Comparison of ENCODE assay signal across 16 cellular contexts in the genomic region with DNA sequence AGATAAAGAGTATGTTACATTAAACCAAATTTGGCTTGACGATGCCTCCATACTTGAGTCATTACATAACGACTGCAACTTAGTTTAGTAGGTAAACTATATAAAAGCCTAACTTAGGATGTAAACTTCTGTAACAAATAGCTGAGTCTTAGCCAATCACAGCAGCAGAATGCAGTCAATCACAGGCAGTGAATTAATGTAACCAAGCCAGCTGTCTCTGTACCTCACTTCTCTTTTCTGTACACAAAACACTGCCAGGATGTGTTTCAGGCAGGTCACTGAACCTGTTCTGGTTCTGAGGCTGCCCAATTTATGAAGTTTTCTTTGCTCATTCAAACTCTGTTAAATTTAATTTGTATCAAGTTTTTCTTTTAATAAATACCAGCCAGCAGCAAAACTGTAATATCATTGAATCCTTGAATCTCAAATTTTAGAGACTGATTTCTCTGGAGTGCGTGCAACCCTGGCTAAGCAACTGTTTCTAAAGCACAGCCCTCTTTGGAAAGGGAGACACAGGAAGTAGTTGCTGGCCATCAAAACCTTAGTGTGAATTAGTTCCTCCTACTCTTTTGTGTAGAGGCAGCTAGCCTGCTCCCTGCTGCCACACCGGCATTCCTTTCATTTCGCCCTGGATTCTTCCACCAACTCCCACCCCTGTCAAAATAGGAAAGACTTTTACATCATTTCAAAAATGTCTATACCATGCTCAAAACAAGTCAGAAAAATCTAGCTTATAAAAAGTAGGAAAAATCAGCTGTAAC. TPM values are rescaled to one million over a fixed set of nuclear protein-coding genes. Genes with fewer than 3 reads are reported as not detected.
A peak's percentile ranks its signal among the peaks of the same experiment; 100 is the strongest.
DNase-seq lines count a peak whose midpoint lies in the region; ATAC-seq and TF ChIP-seq lines count a peak whose summit lies in the region.
"Had no signal": no experiment of that assay in that cellular context is flagged by ENCODE, and none has a peak within 500 bp of the region (broad histone marks: within the 10 kb centered on the region; RNA-seq: fewer than 3 reads in every experiment).

No MANE protein-coding gene starts in this region.

- H3K27me3 Mint-ChIP-seq in activated T-cell treated with anti-CD3 and anti-CD28 coated beads, Interleukin-2, amount 50 U/mL, for 72 hours (ENCODE audit: low read depth), result no peaks in the 10 kb centered on the region
- H3K27me3 Mint-ChIP-seq in activated T-cell treated with anti-CD3 and anti-CD28 coated beads, Interleukin-2, amount 50 U/mL, for 4 hours (ENCODE audit: low read depth), result no peaks in the 10 kb centered on the region
- H3K27me3 Mint-ChIP-seq in dendritic cell treated with granulocyte-macrophage colony-stimulating factor and Interleukin-4, amounts not matched to agents 40 ng/mL and 50 ng/mL, for 4 days, result no peaks in the 10 kb centered on the region
- H3K27me3 Mint-ChIP-seq in stimulated activated memory B cell treated with anti-CD40 and anti-IgM and Interleukin-4, amounts not matched to agents 10 μg/mL and 1 μg/mL and 100 μg/mL, for 72 hours, result peaks cover 2% of the 10 kb centered on the region
- no peaks in the 10 kb centered on the region for H3K27me3 Mint-ChIP-seq in HFFc6 (ENCODE audit: insufficient read depth)
- H3K27me3 Mint-ChIP-seq: activated CD8-positive, alpha-beta memory T cell treated with anti-CD3 and anti-CD28 coated beads, Interleukin-2, amount 10 ng/mL, durations not matched to agents 7 days and 5 days had no signal

- peaks cover 13 to 22% of the 10 kb centered on the region in 2 donors for H3K36me3 Mint-ChIP-seq in activated T-cell treated with anti-CD3 and anti-CD28 coated beads, Interleukin-2, amount 50 U/mL, for 72 hours (ENCODE audit: insufficient read depth in 2 of 2)
- H3K36me3 Mint-ChIP-seq in activated T-cell treated with anti-CD3 and anti-CD28 coated beads, Interleukin-2, amount 50 U/mL, for 4 hours (ENCODE audit: insufficient read depth), result peaks cover 25% of the 10 kb centered on the region
- peaks cover 38% of the 10 kb centered on the region for H3K36me3 Mint-ChIP-seq in dendritic cell treated with granulocyte-macrophage colony-stimulating factor and Interleukin-4, amounts not matched to agents 40 ng/mL and 50 ng/mL, for 4 days (ENCODE audit: low read depth)
- H3K36me3 Mint-ChIP-seq in stimulated activated memory B cell treated with anti-CD40 and anti-IgM and Interleukin-4, amounts not matched to agents 10 μg/mL and 1 μg/mL and 100 μg/mL, for 72 hours, result peaks cover 75% of the 10 kb centered on the region
- peaks cover 34% of the 10 kb centered on the region for H3K36me3 Mint-ChIP-seq in HFFc6 (ENCODE audit: low read depth)

- H3K27ac Mint-ChIP-seq in activated T-cell treated with anti-CD3 and anti-CD28 coated beads, Interleukin-2, amount 50 U/mL, for 72 hours, result peak overlapping the region; percentile 58
- peak overlapping the region; percentile 59 for H3K27ac Mint-ChIP-seq in dendritic cell treated with granulocyte-macrophage colony-stimulating factor and Interleukin-4, amounts not matched to agents 40 ng/mL and 50 ng/mL, for 4 days
- peak overlapping the region; percentile 65 for H3K27ac Mint-ChIP-seq in stimulated activated memory B cell treated with anti-CD40 and anti-IgM and Interleukin-4, amounts not matched to agents 10 μg/mL and 1 μg/mL and 100 μg/mL, for 72 hours
- no peak overlapping the region for H3K27ac Mint-ChIP-seq in HFFc6
- H3K27ac Mint-ChIP-seq: activated CD8-positive, alpha-beta memory T cell treated with anti-CD3 and anti-CD28 coated beads, Interleukin-2, amount 10 ng/mL, durations not matched to agents 7 days and 5 days had no signal

- H3K4me3 Mint-ChIP-seq in activated T-cell treated with anti-CD3 and anti-CD28 coated beads, Interleukin-2, amount 50 U/mL, for 72 hours, result peak overlapping the region in 1 of 2 donors; percentile 44
- no peak overlapping the region for H3K4me3 Mint-ChIP-seq in activated T-cell treated with anti-CD3 and anti-CD28 coated beads, Interleukin-2, amount 50 U/mL, for 4 hours
- no peak overlapping the region for H3K4me3 Mint-ChIP-seq in dendritic cell treated with granulocyte-macrophage colony-stimulating factor and Interleukin-4, amounts not matched to agents 40 ng/mL and 50 ng/mL, for 4 days
- H3K4me3 Mint-ChIP-seq in stimulated activated memory B cell treated with anti-CD40 and anti-IgM and Interleukin-4, amounts not matched to agents 10 μg/mL and 1 μg/mL and 100 μg/mL, for 72 hours, result no peak overlapping the region
- H3K4me3 Mint-ChIP-seq in HFFc6, result no peak overlapping the region
- H3K4me3 Mint-ChIP-seq: activated CD8-positive, alpha-beta memory T cell treated with anti-CD3 and anti-CD28 coated beads, Interleukin-2, amount 10 ng/mL, durations not matched to agents 7 days and 5 days had no signal

- H3K4me3 ChIP-seq in effector memory CD4-positive, alpha-beta T cell (ENCODE audit: insufficient read depth, low read depth, low read length, poor library complexity, severe bottlenecking), result no peak overlapping the region
- H3K4me3 ChIP-seq: ascending aorta, gastroesophageal sphincter, transverse colon had no signal

- DNase-seq in activated T-cell treated with anti-CD3 and anti-CD28 coated beads, Interleukin-2, amount 50 U/mL, for 72 hours, result no peak
- DNase-seq in activated T-cell treated with anti-CD3 and anti-CD28 coated beads, Interleukin-2, amount 50 U/mL, for 4 hours, result no peak
- no peak for DNase-seq in effector memory CD4-positive, alpha-beta T cell
- no peak for DNase-seq in T-helper 2 cell
- no peak for DNase-seq in HFFc6
- DNase-seq: activated CD8-positive, alpha-beta memory T cell treated with anti-CD3 and anti-CD28 coated beads, Interleukin-2, amount 10 ng/mL, durations not matched to agents 7 days and 5 days; DMS53; effector CD4-positive, alpha-beta T cell; NCI-H446; small intestine; transverse colon had no signal

- H3K9me3 ChIP-seq in effector memory CD4-positive, alpha-beta T cell (ENCODE audit: control insufficient read depth, low read length), result no peaks in the 10 kb centered on the region
- H3K9me3 ChIP-seq: ascending aorta, gastroesophageal sphincter, transverse colon had no signal

- H3K27ac ChIP-seq in effector memory CD4-positive, alpha-beta T cell (ENCODE audit: insufficient read depth, low read length, poor library complexity, severe bottlenecking), result no peak overlapping the region
- H3K27ac ChIP-seq: ascending aorta, transverse colon had no signal

- peaks cover 3% of the 10 kb centered on the region for H3K36me3 ChIP-seq in effector memory CD4-positive, alpha-beta T cell (ENCODE audit: control insufficient read depth, insufficient read depth, low read length)
- H3K36me3 ChIP-seq: ascending aorta, gastroesophageal sphincter, transverse colon had no signal

- peaks cover 9% of the 10 kb centered on the region for H3K4me1 ChIP-seq in effector memory CD4-positive, alpha-beta T cell (ENCODE audit: control insufficient read depth, insufficient read depth, low read length, poor library complexity, severe bottlenecking)

- peaks cover 0 to 2% of the 10 kb centered on the region in 2 donors for H3K9me3 Mint-ChIP-seq in activated T-cell treated with anti-CD3 and anti-CD28 coated beads, Interleukin-2, amount 50 U/mL, for 72 hours
- no peaks in the 10 kb centered on the region for H3K9me3 Mint-ChIP-seq in activated T-cell treated with anti-CD3 and anti-CD28 coated beads, Interleukin-2, amount 50 U/mL, for 4 hours
- H3K9me3 Mint-ChIP-seq in dendritic cell treated with granulocyte-macrophage colony-stimulating factor and Interleukin-4, amounts not matched to agents 40 ng/mL and 50 ng/mL, for 4 days, result peaks cover 15% of the 10 kb centered on the region
- no peaks in the 10 kb centered on the region for H3K9me3 Mint-ChIP-seq in stimulated activated memory B cell treated with anti-CD40 and anti-IgM and Interleukin-4, amounts not matched to agents 10 μg/mL and 1 μg/mL and 100 μg/mL, for 72 hours
- no peaks in the 10 kb centered on the region for H3K9me3 Mint-ChIP-seq in HFFc6

- H3K4me1 Mint-ChIP-seq in activated T-cell treated with anti-CD3 and anti-CD28 coated beads, Interleukin-2, amount 50 U/mL, for 72 hours (ENCODE audit: low read depth), result peaks cover 72% of the 10 kb centered on the region
- H3K4me1 Mint-ChIP-seq in activated T-cell treated with anti-CD3 and anti-CD28 coated beads, Interleukin-2, amount 50 U/mL, for 4 hours (ENCODE audit: low read depth), result peaks cover 60% of the 10 kb centered on the region
- H3K4me1 Mint-ChIP-seq in dendritic cell treated with granulocyte-macrophage colony-stimulating factor and Interleukin-4, amounts not matched to agents 40 ng/mL and 50 ng/mL, for 4 days (ENCODE audit: low read depth), result peaks cover 58% of the 10 kb centered on the region
- H3K4me1 Mint-ChIP-seq in stimulated activated memory B cell treated with anti-CD40 and anti-IgM and Interleukin-4, amounts not matched to agents 10 μg/mL and 1 μg/mL and 100 μg/mL, for 72 hours, result peaks cover 63% of the 10 kb centered on the region
- H3K4me1 Mint-ChIP-seq in HFFc6 (ENCODE audit: low read depth), result peaks cover 54% of the 10 kb centered on the region

- intact Hi-C loops in dendritic cell treated with granulocyte-macrophage colony-stimulating factor and Interleukin-4, amounts not matched to agents 40 ng/mL and 50 ng/mL, for 4 days (cut with micrococcal nuclease), result no loop called here

- no peak for ATAC-seq in activated T-cell treated with anti-CD3 and anti-CD28 coated beads, Interleukin-2, amount 50 U/mL, for 72 hours (replicated peaks in 1 of 2)
- no peak for ATAC-seq in activated T-cell treated with anti-CD3 and anti-CD28 coated beads, Interleukin-2, amount 50 U/mL, for 4 hours
- ATAC-seq in HG03520 (IDR thresholded peaks at IDR 0.05; ENCODE audit: unreplicated experiment), result peak; percentile 53
- ATAC-seq in stimulated activated memory B cell treated with anti-CD40 and anti-IgM and Interleukin-4, amounts not matched to agents 10 μg/mL and 1 μg/mL and 100 μg/mL, for 72 hours, result peak; percentile 62
- ATAC-seq: activated CD8-positive, alpha-beta memory T cell treated with anti-CD3 and anti-CD28 coated beads, Interleukin-2, amount 10 ng/mL, durations not matched to agents 7 days and 5 days; gastroesophageal sphincter had no signal

- no peak for TF ChIP-seq CTCF in HFFc6 (IDR thresholded peaks at IDR 0.05)

- H3K27me3 ChIP-seq in effector memory CD4-positive, alpha-beta T cell (replicated peaks; ENCODE audit: control insufficient read depth, insufficient read depth, low read length, poor library complexity, severe bottlenecking), result no peaks in the 10 kb centered on the region
- H3K27me3 ChIP-seq: ascending aorta, gastroesophageal sphincter, transverse colon had no signal

RNA-seq across cellular contexts. Expression of a gene that starts 15.2 kb away (rescaled TPM):
- 100 to 1,000 TPM; 128 to 132 TPM for total RNA-seq in activated T-cell treated with anti-CD3 and anti-CD28 coated beads, Interleukin-2, amount 50 U/mL, for 72 hours
- 10 to 100 TPM; 52.9 to 72.4 (median 69.6) TPM for total RNA-seq in activated T-cell treated with anti-CD3 and anti-CD28 coated beads, Interleukin-2, amount 50 U/mL, for 4 hours
- 10 to 100 TPM; 53.4 to 62.4 (median 57.4) TPM for total RNA-seq in HFFc6 (2021; fragmentation: NEBNext Ultra II Directional; extraction: Animal tissue kit (Norgen Biotek cat#: 25700))

Comparison
In these comparisons a context has a peak if more than half of its experiments do, and no peak if none do; other contexts are left out.
1. ATAC-seq: peak in HG03520 (single experiment) and stimulated activated memory B cell treated with anti-CD40 and anti-IgM and Interleukin-4, amounts not matched to agents 10 μg/mL and 1 μg/mL and 100 μg/mL, for 72 hours (single experiment); none in activated T-cell treated with anti-CD3 and anti-CD28 coated beads, Interleukin-2, amount 50 U/mL, for 72 hours (0 of 2) and activated T-cell treated with anti-CD3 and anti-CD28 coated beads, Interleukin-2, amount 50 U/mL, for 4 hours (0 of 2).